Comparison of ENCODE assay signal across 8 cellular contexts in the genomic region with DNA sequence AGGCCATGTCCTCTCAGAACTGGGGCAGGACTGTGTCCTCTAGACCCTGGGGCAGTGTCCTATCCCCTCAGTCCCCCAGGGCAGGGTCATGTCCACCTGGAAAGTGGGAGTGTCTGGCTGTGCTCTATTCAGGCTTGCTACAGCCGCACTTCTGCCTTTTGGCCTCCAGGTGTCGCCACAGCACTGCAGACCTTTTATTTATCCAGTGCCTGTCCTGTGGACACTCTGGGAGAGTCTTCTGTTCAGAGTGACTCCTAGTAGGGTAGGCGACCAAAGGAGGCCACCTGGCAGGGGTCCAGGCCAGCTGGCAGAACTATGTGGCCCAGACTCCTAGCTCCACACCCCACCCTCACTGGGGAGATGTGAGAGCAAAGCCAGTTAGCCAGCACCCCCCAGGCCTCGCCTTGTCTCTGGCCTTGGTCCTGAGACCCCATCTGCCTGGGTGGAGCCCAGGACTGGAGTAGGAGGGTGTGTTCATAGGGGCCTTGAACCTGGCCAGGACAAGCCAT. TPM values are rescaled to one million over a fixed set of nuclear protein-coding genes. Genes with fewer than 3 reads are reported as not detected.
DNase-seq lines count a peak whose midpoint lies in the region; ATAC-seq, FAIRE-seq and TF ChIP-seq lines count a peak whose summit lies in the region.

No MANE protein-coding gene starts in this region.

- FAIRE-seq in H54 (lab: Jason Lieb, UNC): no peak

- H3K27ac Mint-ChIP-seq in CD4-positive, CD25-positive, alpha-beta regulatory T cell: no peak overlapping the region
- no peak overlapping the region for H3K27ac Mint-ChIP-seq in activated CD4-positive, alpha-beta T cell treated with anti-CD3 and anti-CD28 coated beads for 36 hours

- CTCF ChIA-PET in activated CD4-positive, alpha-beta T cell treated with anti-CD3 and anti-CD28 coated beads for 36 hours (lab: Charles Lee): interaction anchor here (0.9 to 1.2 kb wide), 5 partner anchors 75 to 190 kb away, joined by 3 to 5 read pairs (median 4); no protein-coding TSS in a partner anchor

- peaks cover 6% of the 10 kb centered on the region for H3K36me3 Mint-ChIP-seq in CD4-positive, CD25-positive, alpha-beta regulatory T cell
- no peaks in the 10 kb centered on the region for H3K36me3 Mint-ChIP-seq in activated CD4-positive, alpha-beta T cell treated with anti-CD3 and anti-CD28 coated beads for 36 hours (ENCODE audit: low read depth)

- H3K9me3 Mint-ChIP-seq in CD4-positive, CD25-positive, alpha-beta regulatory T cell: no peaks in the 10 kb centered on the region
- no peaks in the 10 kb centered on the region for H3K9me3 Mint-ChIP-seq in activated CD4-positive, alpha-beta T cell treated with anti-CD3 and anti-CD28 coated beads for 36 hours (ENCODE audit: low read depth)

- TF ChIP-seq CTCF in choroid plexus epithelial cell (conservative IDR thresholded peaks at IDR 0.05; ENCODE audit: low read depth, low read length) (peak; percentile 96), lower leg skin (IDR thresholded peaks at IDR 0.05) (peak in 1 of 3 donors; percentile 95)

- peaks cover 0 to 12% (median 4%) of the 10 kb centered on the region in 4 donors for H3K4me1 Mint-ChIP-seq in CD4-positive, CD25-positive, alpha-beta regulatory T cell
- peaks cover 8% of the 10 kb centered on the region for H3K4me1 Mint-ChIP-seq in activated CD4-positive, alpha-beta T cell treated with anti-CD3 and anti-CD28 coated beads for 36 hours

- peaks cover 3% of the 10 kb centered on the region for H3K27me3 ChIP-seq in CD4-positive, CD25-positive, alpha-beta regulatory T cell (ENCODE audit: control insufficient read depth, insufficient read depth, low read length)

- no peaks in the 10 kb centered on the region for H3K9me3 ChIP-seq in CD4-positive, CD25-positive, alpha-beta regulatory T cell (ENCODE audit: control insufficient read depth in 2 of 2, low read length in 2 of 2)

- H3K4me1 ChIP-seq in CD4-positive, CD25-positive, alpha-beta regulatory T cell (ENCODE audit: control insufficient read depth, insufficient read depth, low read length, poor library complexity, severe bottlenecking): peaks cover 8% of the 10 kb centered on the region

- no peak overlapping the region for H3K4me3 Mint-ChIP-seq in CD4-positive, CD25-positive, alpha-beta regulatory T cell
- no peak overlapping the region for H3K4me3 Mint-ChIP-seq in activated CD4-positive, alpha-beta T cell treated with anti-CD3 and anti-CD28 coated beads for 36 hours

- peak; percentile 51 to 68 (median 64) for DNase-seq in CD4-positive, CD25-positive, alpha-beta regulatory T cell
- peak; percentile 82 for DNase-seq in H54 (ENCODE audit: insufficient read length, low spot score)
- DNase-seq in NCI-H2227 (lab: John Stamatoyannopoulos, UW; ENCODE audit: unreplicated experiment): peak; percentile 72
- peak; percentile 80 for DNase-seq in activated CD4-positive, alpha-beta T cell treated with anti-CD3 and anti-CD28 coated beads for 36 hours
- peak; percentile 77 for DNase-seq in choroid plexus epithelial cell (ENCODE audit: low read depth)
- DNase-seq in lower leg skin (ENCODE audit: low spot score in 2 of 2): peak; percentile 71 to 96
- DNase-seq in stimulated activated CD8-positive, alpha-beta memory T cell treated with anti-CD3 and anti-CD28 coated beads, Interleukin-12 subunit alpha, Interleukin-12 subunit beta, amount 100 ng/mL, for 1 hour (ENCODE audit: low read depth): peak; percentile 44

- intact Hi-C loops in activated CD4-positive, alpha-beta T cell treated with anti-CD3 and anti-CD28 coated beads for 36 hours (cut with DNase I, micrococcal nuclease): loop anchor here (1.0 to 10.0 kb wide), 4 partner anchors 140 to 204 kb away; no protein-coding TSS in a partner anchor
- intact Hi-C loops in lower leg skin (cut with DNase I; ENCODE audit: low total_unique reads): loop anchor here (5.0 kb wide), 1 partner anchor 192 kb away; no protein-coding TSS in a partner anchor

- H3K36me3 ChIP-seq in CD4-positive, CD25-positive, alpha-beta regulatory T cell (ENCODE audit: control insufficient read depth, insufficient read depth, low read length): no peaks in the 10 kb centered on the region

- H3K4me3 ChIP-seq in CD4-positive, CD25-positive, alpha-beta regulatory T cell (ENCODE audit: low read depth, low read length): no peak overlapping the region
- H3K4me3 ChIP-seq in choroid plexus epithelial cell (ENCODE audit: low read depth, low read length): no peak overlapping the region
- H3K4me3 ChIP-seq in lower leg skin (ENCODE audit: low read depth, poor library complexity, severe bottlenecking): no peak overlapping the region

- peaks cover 15% of the 10 kb centered on the region for H3K27me3 Mint-ChIP-seq in CD4-positive, CD25-positive, alpha-beta regulatory T cell
- peaks cover 1% of the 10 kb centered on the region for H3K27me3 Mint-ChIP-seq in activated CD4-positive, alpha-beta T cell treated with anti-CD3 and anti-CD28 coated beads for 36 hours

- ATAC-seq in CD4-positive, CD25-positive, alpha-beta regulatory T cell (ENCODE audit: low read depth in 2 of 2): peak; percentile 64 to 74
- peak; percentile 81 for ATAC-seq in activated CD4-positive, alpha-beta T cell treated with anti-CD3 and anti-CD28 coated beads for 36 hours
- no peak for ATAC-seq in GM18519 (IDR thresholded peaks at IDR 0.05; ENCODE audit: low FRiP score, unreplicated experiment)

- H3K27ac ChIP-seq in CD4-positive, CD25-positive, alpha-beta regulatory T cell (ENCODE audit: insufficient read depth, low read length, poor library complexity, severe bottlenecking): no peak overlapping the region

- POLR2A ChIA-PET in activated CD4-positive, alpha-beta T cell treated with anti-CD3 and anti-CD28 coated beads for 36 hours (lab: Charles Lee): no interaction called here

- TF ChIP-seq POLR2A in H54 (IDR thresholded peaks at IDR 0.05; ENCODE audit: low read depth, low read length) (no peak), lower leg skin (IDR thresholded peaks at IDR 0.05) (no peak)

- WGBS in lower leg skin, 2 donors: 20 to 22% methylated on average over 4 of the region's 4 CpGs

RNA-seq across cellular contexts. Expression of a gene that starts 3.9 kb away (rescaled TPM):
- total RNA-seq in CD4-positive, CD25-positive, alpha-beta regulatory T cell: 1.9 TPM
- 1 to 10 TPM in 3 of 4 donors, under 1 TPM in 1; 0.60 to 1.9 (median 1.4) TPM for polyA plus RNA-seq in CD4-positive, CD25-positive, alpha-beta regulatory T cell
- 1 to 10 TPM; 1.5 to 1.6 TPM for total RNA-seq in activated CD4-positive, alpha-beta T cell treated with anti-CD3 and anti-CD28 coated beads for 36 hours
- 1 to 10 TPM in 1 of 4 donors, under 1 TPM in 3; 0.37 to 1.1 (median 0.67) TPM for total RNA-seq in lower leg skin

RNA-seq across cellular contexts. Expression of a gene that starts 11.6 kb away (rescaled TPM):
- total RNA-seq in CD4-positive, CD25-positive, alpha-beta regulatory T cell: 25.8 TPM
- polyA plus RNA-seq in CD4-positive, CD25-positive, alpha-beta regulatory T cell: 1 to 10 TPM; 1.3 to 2.5 (median 1.7) TPM
- 1 to 10 TPM; 3.2 to 3.3 TPM for total RNA-seq in activated CD4-positive, alpha-beta T cell treated with anti-CD3 and anti-CD28 coated beads for 36 hours
- 100 to 1,000 TPM in 2 of 4 donors, 10 to 100 TPM in 2; 86.5 to 175 (median 105) TPM for total RNA-seq in lower leg skin

RNA-seq across cellular contexts. Expression of a gene that starts 12.6 kb away (rescaled TPM):
- not detected for total RNA-seq in CD4-positive, CD25-positive, alpha-beta regulatory T cell
- not detected for polyA plus RNA-seq in CD4-positive, CD25-positive, alpha-beta regulatory T cell
- total RNA-seq in activated CD4-positive, alpha-beta T cell treated with anti-CD3 and anti-CD28 coated beads for 36 hours: not detected
- total RNA-seq in lower leg skin: under 1 TPM in 2 of 4 donors, not detected in 2; 0.13 to 0.52 TPM
